9 cellular contexts compared by ENCODE assay signal in genomic region chr5:173016621-173017046, GRCh38. TPM values are rescaled to one million over a fixed set of nuclear protein-coding genes. Genes with fewer than 3 reads are reported as not detected.
A peak's percentile ranks its signal among the peaks of the same experiment; 100 is the strongest.
DNase-seq lines count a peak whose midpoint lies in the region; ATAC-seq and TF ChIP-seq lines count a peak whose summit lies in the region.
"Had no signal": no experiment of that assay in that cellular context is flagged by ENCODE, and none has a peak within 500 bp of the region (broad histone marks: within the 10 kb centered on the region; RNA-seq: fewer than 3 reads in every experiment).

No MANE protein-coding gene starts in this region.

- no peaks in the 10 kb centered on the region for H3K27me3 ChIP-seq in right atrium auricular region
- H3K27me3 ChIP-seq in skeletal muscle tissue (ENCODE audit: control insufficient read depth in 3 of 3, insufficient read depth in 3 of 3, low read length in 3 of 3), result no peaks in the 10 kb centered on the region
- H3K27me3 ChIP-seq: BLaER1 had no signal

- no peaks in the 10 kb centered on the region for H3K9me3 Mint-ChIP-seq in activated naive CD8-positive, alpha-beta T cell treated with anti-CD3 and anti-CD28 coated beads, Interleukin-2, amount 50 U/mL, for 24 hours

- H3K9me3 ChIP-seq in right atrium auricular region (no peaks in the 10 kb centered on the region), skeletal muscle tissue (ENCODE audit: control insufficient read depth in 3 of 3, low read length in 3 of 3) (no peaks in the 10 kb centered on the region)
- H3K9me3 ChIP-seq: BLaER1 had no signal

- H3K27me3 Mint-ChIP-seq in activated naive CD8-positive, alpha-beta T cell treated with anti-CD3 and anti-CD28 coated beads, Interleukin-2, amount 50 U/mL, for 24 hours, result no peaks in the 10 kb centered on the region

- peak overlapping the region; percentile 77 for H3K27ac Mint-ChIP-seq in activated naive CD8-positive, alpha-beta T cell treated with anti-CD3 and anti-CD28 coated beads, Interleukin-2, amount 50 U/mL, for 24 hours

- peaks cover 41% of the 10 kb centered on the region for H3K4me1 Mint-ChIP-seq in activated naive CD8-positive, alpha-beta T cell treated with anti-CD3 and anti-CD28 coated beads, Interleukin-2, amount 50 U/mL, for 24 hours

- H3K4me1 ChIP-seq in right atrium auricular region, result peaks cover 0 to 49% of the 10 kb centered on the region in 2 donors
- H3K4me1 ChIP-seq in skeletal muscle tissue (ENCODE audit: control insufficient read depth in 3 of 3, insufficient read depth in 3 of 3, low read length in 3 of 3), result peaks cover 14 to 28% (median 15%) of the 10 kb centered on the region in 3 donors
- H3K4me1 ChIP-seq: BLaER1 had no signal

- DNase-seq in NCI-H2029 (lab: John Stamatoyannopoulos, UW), result peak; percentile 22
- DNase-seq in NCI-H2029 treated with DMSO at 0.1 percent for 48 hours (lab: John Stamatoyannopoulos, UW), result no peak
- no peak for DNase-seq in activated naive CD8-positive, alpha-beta T cell treated with anti-CD3 and anti-CD28 coated beads, Interleukin-2, amount 50 U/mL, for 24 hours
- peak; percentile 69 for DNase-seq in right atrium auricular region (ENCODE audit: low spot score)
- no peak for DNase-seq in GM13977 (ENCODE audit: low spot score)
- no peak for DNase-seq in NCI-H748 treated with DMSO at 0.1 percent for 48 hours (lab: John Stamatoyannopoulos, UW)

- H3K36me3 ChIP-seq in right atrium auricular region (peaks cover 17% of the 10 kb centered on the region), skeletal muscle tissue (ENCODE audit: control insufficient read depth in 3 of 3, insufficient read depth in 3 of 3, low read length in 3 of 3) (peaks cover 0 to 3% (median 2%) of the 10 kb centered on the region in 3 donors)

- peak; percentile 38 for ATAC-seq in activated naive CD8-positive, alpha-beta T cell treated with anti-CD3 and anti-CD28 coated beads, Interleukin-2, amount 50 U/mL, for 24 hours
- no peak for ATAC-seq in GM19452 (IDR thresholded peaks at IDR 0.05; ENCODE audit: unreplicated experiment)

- H3K27ac ChIP-seq in right atrium auricular region (peak overlapping the region; percentile 71 to 87), skeletal muscle tissue (ENCODE audit: low read depth, low read length) (peak overlapping the region; percentile 75)
- H3K27ac ChIP-seq: BLaER1 had no signal

- H3K4me3 Mint-ChIP-seq in activated naive CD8-positive, alpha-beta T cell treated with anti-CD3 and anti-CD28 coated beads, Interleukin-2, amount 50 U/mL, for 24 hours, result no peak overlapping the region

- H3K4me3 ChIP-seq in right atrium auricular region, result no peak overlapping the region
- no peak overlapping the region for H3K4me3 ChIP-seq in skeletal muscle tissue (ENCODE audit: low read length in 3 of 3)
- H3K4me3 ChIP-seq: BLaER1 had no signal

- peaks cover 35% of the 10 kb centered on the region for H3K36me3 Mint-ChIP-seq in activated naive CD8-positive, alpha-beta T cell treated with anti-CD3 and anti-CD28 coated beads, Interleukin-2, amount 50 U/mL, for 24 hours (ENCODE audit: low read depth)

- in situ Hi-C loops in GM13977 (cut with MboI; ENCODE audit: low pct_unique_long_range_greater_than_20kb, low sequenced_read_pairs, unreplicated experiment), result no loop called here

- TF ChIP-seq CTCF in right atrium auricular region (IDR thresholded peaks at IDR 0.05) (no peak), GM13977 (IDR thresholded peaks at IDR 0.05; ENCODE audit: extremely low read depth, insufficient read depth, missing control alignments) (no peak)

- peak overlapping the region in 1 of 3 donors; percentile 52 for H3K9ac ChIP-seq in skeletal muscle tissue (ENCODE audit: low read depth in 1 of 3, low read length in 3 of 3)
- H3K9ac ChIP-seq: BLaER1 had no signal

RNA-seq across cellular contexts. Expression of gene ATP6V0E1, which starts 33.1 kb away (rescaled TPM):
- total RNA-seq in right atrium auricular region (100 to 1,000 TPM; 156 to 193 TPM), skeletal muscle tissue (91.3 TPM)

RNA-seq across cellular contexts. Expression of gene CREBRF, which starts 39.5 kb away (rescaled TPM):
- total RNA-seq in right atrium auricular region, result 10 to 100 TPM; 20.9 to 22.5 TPM
- 12.0 TPM for total RNA-seq in skeletal muscle tissue

RNA-seq across cellular contexts. Expression of gene RPL26L1, which starts 57.4 kb away (rescaled TPM):
- 10 to 100 TPM; 21.1 to 30.1 TPM for total RNA-seq in right atrium auricular region
- total RNA-seq in skeletal muscle tissue, result 11.5 TPM

Comparison
In these comparisons a context has a peak if more than half of its experiments do, and no peak if none do; other contexts are left out.
1. DNase-seq: peak in NCI-H2029 (single experiment) and right atrium auricular region (single experiment); none in NCI-H2029 treated with DMSO at 0.1 percent for 48 hours (single experiment), activated naive CD8-positive, alpha-beta T cell treated with anti-CD3 and anti-CD28 coated beads, Interleukin-2, amount 50 U/mL, for 24 hours (single experiment), GM13977 (single experiment) and NCI-H748 treated with DMSO at 0.1 percent for 48 hours (single experiment).